15 cellular contexts compared by ENCODE assay signal in genomic region chr3:42213417-42213816, GRCh38. TPM values are rescaled to one million over a fixed set of nuclear protein-coding genes. Genes with fewer than 3 reads are reported as not detected.
DNase-seq lines count a peak whose midpoint lies in the region; ATAC-seq, FAIRE-seq and TF ChIP-seq lines count a peak whose summit lies in the region.
"Had no signal": no experiment of that assay in that cellular context is flagged by ENCODE, and none has a peak within 500 bp of the region (broad histone marks: within the 10 kb centered on the region; RNA-seq: fewer than 3 reads in every experiment).

No MANE protein-coding gene starts in this region.

- peak overlapping the region in 2 of 4 donors; percentile 42 to 76 for H3K27ac ChIP-seq in gastrocnemius medialis
- H3K27ac ChIP-seq in SJCRH30, result no peak overlapping the region
- H3K27ac ChIP-seq: A549, ovary had no signal

- POLR2A ChIA-PET in activated CD8-positive, alpha-beta T cell treated with anti-CD3 and anti-CD28 coated beads for 36 hours (lab: Charles Lee), result no interaction called here

- peaks cover 24% of the 10 kb centered on the region for H3K36me3 Mint-ChIP-seq in activated CD8-positive, alpha-beta T cell treated with anti-CD3 and anti-CD28 coated beads for 36 hours (ENCODE audit: low read depth)

- H3K36me3 ChIP-seq in gastrocnemius medialis (peaks cover 0 to 22% of the 10 kb centered on the region in 2 donors), SJCRH30 (no peaks in the 10 kb centered on the region)
- H3K36me3 ChIP-seq: ovary had no signal

- CTCF ChIA-PET in activated CD8-positive, alpha-beta T cell treated with anti-CD3 and anti-CD28 coated beads for 36 hours (lab: Charles Lee), result interaction anchor here (1.1 to 3.6 kb wide), 2 partner anchors 22 to 230 kb away, joined by 4 to 17 read pairs; no protein-coding TSS in a partner anchor

- peak; percentile 48 for ATAC-seq in GM21825 (IDR thresholded peaks at IDR 0.05; ENCODE audit: unreplicated experiment)
- ATAC-seq in activated CD8-positive, alpha-beta T cell treated with anti-CD3 and anti-CD28 coated beads for 36 hours, result peak; percentile 46
- peak; percentile 78 to 81 for ATAC-seq in gastrocnemius medialis
- ATAC-seq: A549, left cardiac atrium had no signal

- no peak for TF ChIP-seq CTCF in activated CD8-positive, alpha-beta T cell treated with anti-CD3 and anti-CD28 coated beads for 36 hours (IDR thresholded peaks at IDR 0.05)
- no peak for TF ChIP-seq CTCF in gastrocnemius medialis (IDR thresholded peaks at IDR 0.05 in 4 of 5, conservative IDR thresholded peaks at IDR 0.05 in 1 of 5)

- H3K4me3 ChIP-seq in gastrocnemius medialis, result no peak overlapping the region
- H3K4me3 ChIP-seq in SJCRH30, result no peak overlapping the region
- H3K4me3 ChIP-seq: A549, ovary had no signal

- H3K27ac Mint-ChIP-seq in activated CD8-positive, alpha-beta T cell treated with anti-CD3 and anti-CD28 coated beads for 36 hours, result peak overlapping the region; percentile 40

- H3K9me3 ChIP-seq in gastrocnemius medialis (no peaks in the 10 kb centered on the region), SJCRH30 (replicated peaks) (no peaks in the 10 kb centered on the region)
- H3K9me3 ChIP-seq: A549, ovary had no signal

- H3K4me1 Mint-ChIP-seq in activated CD8-positive, alpha-beta T cell treated with anti-CD3 and anti-CD28 coated beads for 36 hours (ENCODE audit: low read depth), result peaks cover 53% of the 10 kb centered on the region

- in situ Hi-C loops in gastrocnemius medialis (cut with MboI; ENCODE audit: low sequenced_read_pairs in 4 of 4), result no loop called here

- no peak for FAIRE-seq in GM12892 (lab: Jason Lieb, UNC)
- FAIRE-seq: A549 had no signal

- H3K4me3 Mint-ChIP-seq in activated CD8-positive, alpha-beta T cell treated with anti-CD3 and anti-CD28 coated beads for 36 hours, result no peak overlapping the region

- H3K27me3 Mint-ChIP-seq in activated CD8-positive, alpha-beta T cell treated with anti-CD3 and anti-CD28 coated beads for 36 hours, result no peaks in the 10 kb centered on the region
- H3K27me3 Mint-ChIP-seq: IgD-negative memory B cell had no signal

- DNase-seq in NCI-H510A treated with DMSO at 0.1 percent for 48 hours (lab: John Stamatoyannopoulos, UW) (peak; percentile 11), NCI-H510A (lab: John Stamatoyannopoulos, UW) (no peak), gastrocnemius medialis (peak; percentile 45 to 59), GM12892 (ENCODE audit: insufficient read length) (no peak), SJCRH30 (no peak), NOMO-1 treated with dmso at 0.1 percent for 144 hours (lab: John Stamatoyannopoulos, UW; ENCODE audit: unreplicated experiment) (no peak)
- DNase-seq in activated CD8-positive, alpha-beta T cell treated with anti-CD3 and anti-CD28 coated beads for 36 hours, result peak; percentile 34
- DNase-seq: left cardiac atrium; NCI-H2227 treated with DMSO at 0.1 percent for 48 hours; ovary; stimulated activated CD4-positive, alpha-beta T cell treated with anti-CD3 and anti-CD28 coated beads, Interleukin-4, amount 100 ng/mL, for 1 hour had no signal

- H3K9me3 Mint-ChIP-seq in activated CD8-positive, alpha-beta T cell treated with anti-CD3 and anti-CD28 coated beads for 36 hours, result no peaks in the 10 kb centered on the region
- H3K9me3 Mint-ChIP-seq: IgD-negative memory B cell had no signal

- H3K4me1 ChIP-seq in gastrocnemius medialis, result peaks cover 5 to 31% of the 10 kb centered on the region in 2 donors
- H3K4me1 ChIP-seq in SJCRH30, result no peaks in the 10 kb centered on the region
- H3K4me1 ChIP-seq: A549 had no signal

- H3K27me3 ChIP-seq in gastrocnemius medialis, result no peaks in the 10 kb centered on the region
- H3K27me3 ChIP-seq in SJCRH30, result no peaks in the 10 kb centered on the region
- H3K27me3 ChIP-seq: ovary had no signal

- intact Hi-C loops in activated CD8-positive, alpha-beta T cell treated with anti-CD3 and anti-CD28 coated beads for 36 hours (cut with micrococcal nuclease), result no loop called here
- intact Hi-C loops in gastrocnemius medialis (cut with DNase I; ENCODE audit: low total_unique reads), result no loop called here

- TF ChIP-seq POLR2A in gastrocnemius medialis (IDR thresholded peaks at IDR 0.05), result no peak
- no peak for TF ChIP-seq POLR2A in GM12892 (IDR thresholded peaks at IDR 0.05; ENCODE audit: low read depth, low read length)

RNA-seq across cellular contexts. Expression of gene CCK, which starts 52.6 kb away (rescaled TPM):
- total RNA-seq in activated CD8-positive, alpha-beta T cell treated with anti-CD3 and anti-CD28 coated beads for 36 hours, result not detected
- total RNA-seq in gastrocnemius medialis, result 1 to 10 TPM in 1 of 4 donors, not detected in 3; 1.1 TPM
- not detected for polyA plus RNA-seq in GM12892 (2012; ENCODE audit: missing spikeins)
- total RNA-seq in SJCRH30 (2014; rRNA removed; shearing (Covaris generic)), result not detected in 2 replicates
- total RNA-seq: cardiac septum, left cardiac atrium, ovary had no signal
- polyA plus RNA-seq: IgD-negative memory B cell, ovary had no signal

Comparison
In these comparisons a context has a peak if more than half of its experiments do, and no peak if none do; other contexts are left out.
1. DNase-seq: peak in NCI-H510A treated with DMSO at 0.1 percent for 48 hours (single experiment), activated CD8-positive, alpha-beta T cell treated with anti-CD3 and anti-CD28 coated beads for 36 hours (single experiment) and gastrocnemius medialis (2 of 2); none in NCI-H510A (single experiment), GM12892 (single experiment), SJCRH30 (0 of 2) and NOMO-1 treated with dmso at 0.1 percent for 144 hours (single experiment).
2. Peak in every context shown above with its lines, with median percentiles within 50 percentile points of each other: ATAC-seq.